In genomic region chr3:134937256-134938023, GRCh38 we compare ENCODE assay signal across 10 cellular contexts.
A peak's percentile ranks its signal among the peaks of the same experiment; 100 is the strongest.
DNase-seq lines count a peak whose midpoint lies in the region; TF ChIP-seq lines count a peak whose summit lies in the region.
"Had no signal": no experiment of that assay in that cellular context is flagged by ENCODE, and none has a peak within 500 bp of the region (broad histone marks: within the 10 kb centered on the region; RNA-seq: fewer than 3 reads in every experiment).

No MANE protein-coding gene starts in this region.

- no peak overlapping the region for H3K9ac ChIP-seq in HUES48 (ENCODE audit: low read depth, low read length)

- no peaks in the 10 kb centered on the region for H3K9me3 ChIP-seq in HUES48 (ENCODE audit: control insufficient read depth, insufficient read depth, low read length)
- no peaks in the 10 kb centered on the region for H3K9me3 ChIP-seq in iPS DF 6.9 (ENCODE audit: control insufficient read depth, insufficient read depth, low read length)
- no peaks in the 10 kb centered on the region for H3K9me3 ChIP-seq in Peyer's patch

- TF ChIP-seq CTCF in AG10803 (conservative IDR thresholded peaks at IDR 0.05; ENCODE audit: low read length), result no peak
- TF ChIP-seq CTCF in Peyer's patch (IDR thresholded peaks at IDR 0.05), result no peak

- no CpG with 5 or more reads among the region's 8 CpGs for WGBS in iPS DF 6.9 (ENCODE audit: insufficient coverage, insufficient read length)

- H3K4me3 ChIP-seq in AG10803 (ENCODE audit: low read length) (no peak overlapping the region), HUES48 (ENCODE audit: low read depth, low read length) (no peak overlapping the region), iPS DF 6.9 (ENCODE audit: low read length) (no peak overlapping the region), Peyer's patch (no peak overlapping the region)

- H3K36me3 ChIP-seq in HUES48 (ENCODE audit: control insufficient read depth, insufficient read depth, low read length), result no peaks in the 10 kb centered on the region
- H3K36me3 ChIP-seq in iPS DF 6.9 (ENCODE audit: control insufficient read depth, insufficient read depth, low read length), result no peaks in the 10 kb centered on the region
- H3K36me3 ChIP-seq in Peyer's patch, result no peaks in the 10 kb centered on the region

- H3K27ac ChIP-seq in HUES48 (ENCODE audit: low read depth, low read length) (peak overlapping the region; percentile 85), iPS DF 6.9 (ENCODE audit: low read length) (no peak overlapping the region), Peyer's patch (no peak overlapping the region)

- DNase-seq in AG10803 (ENCODE audit: low read depth), result peak; percentile 13
- peak; percentile 93 for DNase-seq in NCI-H82 (lab: John Stamatoyannopoulos, UW)
- peak; percentile 35 for DNase-seq in iPS DF 6.9 (ENCODE audit: low read depth, low spot score)
- DNase-seq in Peyer's patch, result no peak
- no peak for DNase-seq in germinal center (ENCODE audit: low spot score)
- no peak for DNase-seq in HT-29 (ENCODE audit: low spot score)
- no peak for DNase-seq in stimulated activated CD4-positive, alpha-beta T cell treated with anti-CD3 and anti-CD28 coated beads, Interleukin-1b, Interleukin-23, amount 100 ng/mL, for 48 hours
- DNase-seq: CD4-positive, CD25-positive, alpha-beta regulatory T cell; SW 1271 had no signal

- H3K4me1 ChIP-seq in HUES48 (ENCODE audit: control insufficient read depth, insufficient read depth, low read length), result peaks cover 38% of the 10 kb centered on the region
- H3K4me1 ChIP-seq in iPS DF 6.9 (ENCODE audit: control insufficient read depth, insufficient read depth, low read length), result peaks cover 10% of the 10 kb centered on the region; the same call in 1 of the 2 replicates
- no peaks in the 10 kb centered on the region for H3K4me1 ChIP-seq in Peyer's patch

- no peak for TF ChIP-seq POLR2A in Peyer's patch (IDR thresholded peaks at IDR 0.05)

- peaks cover 11% of the 10 kb centered on the region for H3K27me3 ChIP-seq in HUES48 (ENCODE audit: control insufficient read depth, insufficient read depth, low read length)
- H3K27me3 ChIP-seq in iPS DF 6.9 (ENCODE audit: control insufficient read depth, insufficient read depth, low read length), result no peaks in the 10 kb centered on the region
- H3K27me3 ChIP-seq in Peyer's patch, result no peaks in the 10 kb centered on the region

Comparison
In these comparisons a context has a peak if more than half of its experiments do, and no peak if none do; other contexts are left out.
1. DNase-seq: peak in AG10803 (single experiment), NCI-H82 (single experiment) and iPS DF 6.9 (single experiment); none in Peyer's patch (0 of 3), germinal center (single experiment), HT-29 (single experiment) and stimulated activated CD4-positive, alpha-beta T cell treated with anti-CD3 and anti-CD28 coated beads, Interleukin-1b, Interleukin-23, amount 100 ng/mL, for 48 hours (single experiment).